In the genomic region with DNA sequence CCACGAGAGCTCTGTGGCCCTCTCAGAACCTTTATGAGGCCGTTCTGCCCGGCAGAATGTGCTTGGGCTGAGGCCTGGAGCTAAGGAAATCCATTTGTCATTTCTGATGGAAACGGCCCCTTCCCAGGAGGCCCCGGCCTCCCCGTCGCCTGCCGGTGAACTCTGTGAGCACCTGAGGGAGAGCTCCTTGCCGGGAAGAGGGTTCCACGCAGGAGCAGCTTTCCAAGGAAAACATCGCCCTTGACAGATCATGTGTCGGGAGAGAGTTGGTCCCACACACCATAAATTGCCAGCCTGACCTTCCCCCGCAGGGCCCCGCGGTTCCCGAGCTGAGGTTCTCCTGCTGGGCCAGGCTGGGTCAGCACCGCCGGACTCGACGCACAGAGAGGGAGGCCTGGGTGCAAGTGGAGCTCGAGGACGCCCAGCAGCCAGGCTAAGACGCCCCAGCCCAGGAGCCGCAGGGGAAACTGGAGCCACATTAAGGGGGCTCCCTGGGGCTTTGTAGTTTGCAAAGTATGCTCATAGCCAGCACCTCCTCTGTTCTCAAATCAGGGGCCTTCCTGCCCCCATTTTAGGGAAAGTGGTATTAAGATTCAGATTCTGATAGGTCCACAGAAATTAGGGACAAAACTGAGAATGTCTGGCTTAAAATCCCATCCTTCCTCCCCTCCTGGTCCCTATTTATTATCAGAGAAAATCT, we compare ENCODE assay signal across 14 cellular contexts.
"Had no signal": no experiment of that assay in that cellular context is flagged by ENCODE, and none has a peak within 500 bp of the region (broad histone marks: within the 10 kb centered on the region; RNA-seq: fewer than 3 reads in every experiment).

No MANE protein-coding gene starts in this region.

- H3K27ac ChIP-seq: hepatocyte, ovary, tibial artery had no signal

- H3K36me3 ChIP-seq: ovary, tibial artery had no signal

- H3K4me1 Mint-ChIP-seq: activated CD4-positive, alpha-beta memory T cell treated with anti-CD3 and anti-CD28 coated beads, Interleukin-2, amount 10 ng/mL, durations not matched to agents 7 days and 5 days; activated naive CD4-positive, alpha-beta T cell treated with anti-CD3 and anti-CD28 coated beads, Interleukin-2, amount 10 ng/mL, durations not matched to agents 7 days and 5 days had no signal

- H3K4me3 Mint-ChIP-seq: activated CD4-positive, alpha-beta memory T cell treated with anti-CD3 and anti-CD28 coated beads, Interleukin-2, amount 10 ng/mL, durations not matched to agents 7 days and 5 days; activated naive CD4-positive, alpha-beta T cell treated with anti-CD3 and anti-CD28 coated beads, Interleukin-2, amount 10 ng/mL, durations not matched to agents 7 days and 5 days; activated T-helper 1 cell treated with anti-CD3 and anti-CD28 coated beads, Interleukin-12 subunit alpha, Interleukin-12 subunit beta, Interleukin-2, Interleukin-4 antibody, amounts not matched to agents 30 ng/mL and 10 ng/mL and 1 ng/mL, durations not matched to agents 14 hours and 24 hours and 36 hours; natural killer cell treated with Interleukin-12 subunit alpha and Interleukin-12 subunit beta and Interleukin-15 and Interleukin-18, amount 100 ng/mL, for 72 hours had no signal

- H3K36me3 Mint-ChIP-seq: activated naive CD4-positive, alpha-beta T cell treated with anti-CD3 and anti-CD28 coated beads, Interleukin-2, amount 10 ng/mL, durations not matched to agents 7 days and 5 days had no signal

- H3K27ac Mint-ChIP-seq: activated CD4-positive, alpha-beta memory T cell treated with anti-CD3 and anti-CD28 coated beads, Interleukin-2, amount 10 ng/mL, durations not matched to agents 7 days and 5 days; activated naive CD4-positive, alpha-beta T cell treated with anti-CD3 and anti-CD28 coated beads, Interleukin-2, amount 10 ng/mL, durations not matched to agents 7 days and 5 days; activated T-helper 1 cell treated with anti-CD3 and anti-CD28 coated beads, Interleukin-12 subunit alpha, Interleukin-12 subunit beta, Interleukin-2, Interleukin-4 antibody, amounts not matched to agents 30 ng/mL and 10 ng/mL and 1 ng/mL, durations not matched to agents 14 hours and 24 hours and 36 hours; natural killer cell treated with Interleukin-12 subunit alpha and Interleukin-12 subunit beta and Interleukin-15 and Interleukin-18, amount 100 ng/mL, for 72 hours had no signal

- H3K4me3 ChIP-seq: hepatocyte, ovary, tibial artery had no signal

- DNase-seq: activated CD4-positive, alpha-beta memory T cell treated with anti-CD3 and anti-CD28 coated beads, Interleukin-2, amount 10 ng/mL, durations not matched to agents 7 days and 5 days; activated naive CD4-positive, alpha-beta T cell treated with anti-CD3 and anti-CD28 coated beads, Interleukin-2, amount 10 ng/mL, durations not matched to agents 7 days and 5 days; caudate nucleus; cortex of kidney; effector memory CD4-positive, alpha-beta T cell; mammary epithelial cell; ovary; stimulated activated CD4-positive, alpha-beta T cell treated with anti-CD3 and anti-CD28 coated beads, Interleukin-15, amount 100 ng/mL, for 24 hours; stimulated activated CD4-positive, alpha-beta T cell treated with anti-CD3 and anti-CD28 coated beads, Interleukin-4, amount 100 ng/mL, for 4 hours; T1000 had no signal

- H3K9me3 ChIP-seq: ovary, tibial artery had no signal

- H3K27me3 ChIP-seq: hepatocyte, ovary, tibial artery had no signal

- ATAC-seq: natural killer cell treated with Interleukin-12 subunit alpha and Interleukin-12 subunit beta and Interleukin-15 and Interleukin-18, amount 100 ng/mL, for 72 hours had no signal
